Comparison of ENCODE assay signal across 9 cellular contexts in genomic region chr19:16448872-16449271, GRCh38. TPM values are rescaled to one million over a fixed set of nuclear protein-coding genes. Genes with fewer than 3 reads are reported as not detected.
DNase-seq lines count a peak whose midpoint lies in the region; ATAC-seq, FAIRE-seq and TF ChIP-seq lines count a peak whose summit lies in the region.
"Not testable (repeated sequence)": the region's sequence is repeated elsewhere in the genome, so short reads cannot be mapped to it uniquely, and the experiment has no call there.
"Had no signal": no experiment of that assay in that cellular context is flagged by ENCODE, and none has a peak within 500 bp of the region (broad histone marks: within the 10 kb centered on the region; RNA-seq: fewer than 3 reads in every experiment).

No MANE protein-coding gene starts in this region.

- not testable (repeated sequence) for TF ChIP-seq RAD21 in GM12878 (IDR thresholded peaks at IDR 0.05; ENCODE audit: insufficient read depth, low read depth, low read length)

- not testable (repeated sequence) for H3K18ac ChIP-seq in trophoblast cell (ENCODE audit: low read length)

- peak overlapping the region; percentile 6 for H3K27ac ChIP-seq in CD8-positive, alpha-beta memory T cell (ENCODE audit: low read depth, low read length)
- H3K27ac ChIP-seq in OCI-LY7 (ENCODE audit: low read depth, low read length, poor library complexity, severe bottlenecking) (peak overlapping the region; percentile 96), GM12878 (ENCODE audit: control insufficient read depth, insufficient read depth) (peak overlapping the region; percentile 99), vagina (peak overlapping the region; percentile 67)
- H3K27ac ChIP-seq in trophoblast cell (ENCODE audit: low read depth, low read length), result not testable (repeated sequence)

- SMC1A ChIA-PET in GM12878 (lab: Charles Lee; ENCODE audit: uncharacterized antibody, unreplicated experiment), result interaction anchor here (0.8 to 1.8 kb wide), 5 partner anchors 13 to 307 kb away, joined by 3 to 8 read pairs (median 5); no protein-coding TSS in a partner anchor

- not testable (repeated sequence) for H3K27me3 ChIP-seq in CD8-positive, alpha-beta memory T cell (ENCODE audit: insufficient read depth, low read length, poor library complexity, severe bottlenecking); GM12878 (replicated peaks in 1 of 2; ENCODE audit: control insufficient read depth in 2 of 2, insufficient read depth in 2 of 2, low read length in 1 of 2); trophoblast cell (ENCODE audit: insufficient read depth, low read length); vagina

- not testable (repeated sequence) for TF ChIP-seq EP300 in GM12878 (IDR thresholded peaks at IDR 0.05; ENCODE audit: borderline replicate concordance in 1 of 2, control insufficient read depth in 1 of 2, low read depth in 2 of 2, low read length in 2 of 2)

- BruUV-seq in OCI-LY7 (replicated peaks; lab: Mats Ljungman, UMichigan), result not testable (repeated sequence)
- BruUV-seq in GM12878 (replicated peaks; lab: Mats Ljungman, UMichigan), result TSS peak; percentile 48

- peak overlapping the region; percentile 39 for H3K9ac ChIP-seq in GM12878 (ENCODE audit: control insufficient read depth, insufficient read depth, low read length)
- H3K9ac ChIP-seq in trophoblast cell (ENCODE audit: low read length), result not testable (repeated sequence)

- H3K4me3 ChIP-seq in CD8-positive, alpha-beta memory T cell (ENCODE audit: low read length); trophoblast cell (ENCODE audit: low read depth, low read length); vagina: not testable (repeated sequence)
- peak overlapping the region; percentile 20 for H3K4me3 ChIP-seq in OCI-LY7 (ENCODE audit: low read depth, low read length, poor library complexity, severe bottlenecking)
- peak overlapping the region; percentile 18; the same call in 1 of the 2 replicates for H3K4me3 ChIP-seq in GM12878

- RAD21 ChIA-PET in GM12878 (lab: Charles Lee; ENCODE audit: unreplicated experiment), result interaction anchor here (2.2 kb wide), 1 partner anchor 22 kb away, joined by 4 read pairs; no protein-coding TSS in a partner anchor

- intact Hi-C loops in OCI-LY7 (cut with micrococcal nuclease; ENCODE audit: unreplicated experiment), result loop anchor here (5.0 to 10.0 kb wide), 3 partner anchors 302 to 626 kb away; partner anchors contain the start of genes HAUS8, MYO9B and TPM4
- intact Hi-C loops in activated CD4-positive, alpha-beta T cell treated with anti-CD3 and anti-CD28 coated beads, Interleukin-2, amount 10 ng/mL, durations not matched to agents 24 days and 14 days (cut with micrococcal nuclease); activated T-helper 1 cell treated with anti-CD3 and anti-CD28 coated beads, Interleukin-12 subunit alpha, Interleukin-12 subunit beta, Interleukin-2, Interleukin-4 antibody, amounts not matched to agents 30 ng/mL and 10 ng/mL and 1 ng/mL, durations not matched to agents 14 hours and 24 hours and 36 hours (cut with micrococcal nuclease); vagina (cut with DNase I): not testable (repeated sequence)
- intact Hi-C loops in GM12878 (cut with micrococcal nuclease; ENCODE audit: unreplicated experiment), result loop anchor here (5.0 to 10.0 kb wide), 3 partner anchors 96 to 372 kb away; partner anchors contain the start of genes CHERP, RAB8A and TPM4

- H3K4me2 ChIP-seq in OCI-LY7 (ENCODE audit: low read length) (peak overlapping the region; percentile 48), GM12878 (ENCODE audit: control insufficient read depth, insufficient read depth) (peak overlapping the region; percentile 65)
- not testable (repeated sequence) for H3K4me2 ChIP-seq in trophoblast cell (ENCODE audit: low read length)

- not testable (repeated sequence) for TF ChIP-seq CTCF in OCI-LY7 (conservative IDR thresholded peaks at IDR 0.05; ENCODE audit: low read length); GM12878 (IDR thresholded peaks at IDR 0.05 in 2 of 3, conservative IDR thresholded peaks at IDR 0.05 in 1 of 3; ENCODE audit: control insufficient read depth in 2 of 3, extremely low read depth in 1 of 3, insufficient read depth in 1 of 3, low read depth in 3 of 3, low read length in 3 of 3); vagina (IDR thresholded peaks at IDR 0.05)

- H4K20me1 ChIP-seq in OCI-LY7 (ENCODE audit: insufficient read depth, low read length); GM12878 (ENCODE audit: control insufficient read depth, insufficient read depth): not testable (repeated sequence)

- 46% methylated on average over 3 of the region's 3 CpGs for WGBS in GM12878 (ENCODE audit: insufficient coverage, insufficient replicate concordance, low lambda C conversion rate, missing lambda C conversion rate)
- WGBS in trophoblast cell (ENCODE audit: extremely low coverage, insufficient coverage, insufficient read length), result no CpG with 5 or more reads among the region's 3 CpGs

- peaks cover 56 to 70% (median 67%) of the 10 kb centered on the region in 3 donors for H3K4me1 Mint-ChIP-seq in CD8-positive, alpha-beta memory T cell
- H3K4me1 Mint-ChIP-seq in activated CD4-positive, alpha-beta T cell treated with anti-CD3 and anti-CD28 coated beads, Interleukin-2, amount 10 ng/mL, durations not matched to agents 24 days and 14 days, result peaks cover 37% of the 10 kb centered on the region
- H3K4me1 Mint-ChIP-seq in activated T-helper 1 cell treated with anti-CD3 and anti-CD28 coated beads, Interleukin-12 subunit alpha, Interleukin-12 subunit beta, Interleukin-2, Interleukin-4 antibody, amounts not matched to agents 30 ng/mL and 10 ng/mL and 1 ng/mL, durations not matched to agents 14 hours and 24 hours and 36 hours (ENCODE audit: low read depth), result peaks cover 40% of the 10 kb centered on the region
- H3K4me1 Mint-ChIP-seq in immature natural killer cell, result peaks cover 75 to 81% of the 10 kb centered on the region in 2 donors

- in situ Hi-C loops in GM12878 (cut with MboI), result not testable (repeated sequence)

- not testable (repeated sequence) for H2AFZ ChIP-seq in OCI-LY7 (ENCODE audit: low read length); GM12878 (ENCODE audit: control insufficient read depth, low read depth, low read length); trophoblast cell (ENCODE audit: insufficient read depth, low read length, poor library complexity)

- FAIRE-seq in GM12878 (lab: Jason Lieb, UNC), result not testable (repeated sequence)

- H3K14ac ChIP-seq in trophoblast cell (ENCODE audit: low read length), result not testable (repeated sequence)

- peaks cover 4 to 17% (median 5%) of the 10 kb centered on the region in 3 donors for H3K36me3 Mint-ChIP-seq in CD8-positive, alpha-beta memory T cell
- peaks cover 15% of the 10 kb centered on the region for H3K36me3 Mint-ChIP-seq in activated CD4-positive, alpha-beta T cell treated with anti-CD3 and anti-CD28 coated beads, Interleukin-2, amount 10 ng/mL, durations not matched to agents 24 days and 14 days (ENCODE audit: low read depth)
- H3K36me3 Mint-ChIP-seq in activated T-helper 1 cell treated with anti-CD3 and anti-CD28 coated beads, Interleukin-12 subunit alpha, Interleukin-12 subunit beta, Interleukin-2, Interleukin-4 antibody, amounts not matched to agents 30 ng/mL and 10 ng/mL and 1 ng/mL, durations not matched to agents 14 hours and 24 hours and 36 hours (ENCODE audit: low read depth), result peaks cover 12% of the 10 kb centered on the region
- not testable (repeated sequence) for H3K36me3 Mint-ChIP-seq in immature natural killer cell

- H3K79me2 ChIP-seq in OCI-LY7 (ENCODE audit: insufficient read depth, low read depth, low read length) (peaks cover 85% of the 10 kb centered on the region), GM12878 (ENCODE audit: control insufficient read depth, insufficient read depth, low read length) (peaks cover 73% of the 10 kb centered on the region)
- H3K79me2 ChIP-seq in trophoblast cell (ENCODE audit: control insufficient read depth, insufficient read depth, low read length, poor library complexity), result not testable (repeated sequence)

- H3K4me1 ChIP-seq in CD8-positive, alpha-beta memory T cell (ENCODE audit: insufficient read depth, low read length), result peaks cover 47% of the 10 kb centered on the region
- peaks cover 84% of the 10 kb centered on the region for H3K4me1 ChIP-seq in OCI-LY7 (ENCODE audit: insufficient read depth, low read length, poor library complexity, severe bottlenecking)
- peaks cover 72% of the 10 kb centered on the region for H3K4me1 ChIP-seq in GM12878 (ENCODE audit: control insufficient read depth, insufficient read depth, low read length)
- H3K4me1 ChIP-seq in trophoblast cell (ENCODE audit: control insufficient read depth in 1 of 2, insufficient read depth in 2 of 2, low read length in 2 of 2), result peaks cover 26 to 30% of the 10 kb centered on the region in 2 experiments
- H3K4me1 ChIP-seq in vagina, result peaks cover 63% of the 10 kb centered on the region

- POLR2A ChIA-PET in CD8-positive, alpha-beta memory T cell (lab: Charles Lee), result interaction anchor here (0.8 to 1.0 kb wide), 3 partner anchors 47 to 193 kb away, joined by 3 to 5 read pairs (median 3); partner anchors contain the start of genes C19orf44, CALR3 and KLF2
- POLR2A ChIA-PET in OCI-LY7 (lab: Charles Lee), result not testable (repeated sequence)
- POLR2A ChIA-PET in GM12878 (lab: Charles Lee), result interaction anchor here (1.1 to 2.4 kb wide), 4 partner anchors 9 to 138 kb away, joined by 3 to 8 read pairs (median 4); no protein-coding TSS in a partner anchor

- H3K27me3 Mint-ChIP-seq in CD8-positive, alpha-beta memory T cell; activated CD4-positive, alpha-beta T cell treated with anti-CD3 and anti-CD28 coated beads, Interleukin-2, amount 10 ng/mL, durations not matched to agents 24 days and 14 days; activated T-helper 1 cell treated with anti-CD3 and anti-CD28 coated beads, Interleukin-12 subunit alpha, Interleukin-12 subunit beta, Interleukin-2, Interleukin-4 antibody, amounts not matched to agents 30 ng/mL and 10 ng/mL and 1 ng/mL, durations not matched to agents 14 hours and 24 hours and 36 hours (ENCODE audit: insufficient read depth): not testable (repeated sequence)
- peaks cover 10 to 12% (median 12%) of the 10 kb centered on the region in 3 donors for H3K27me3 Mint-ChIP-seq in immature natural killer cell (ENCODE audit: low read depth in 3 of 3)

- H3K27ac Mint-ChIP-seq in CD8-positive, alpha-beta memory T cell, result peak overlapping the region; percentile 58 to 93 (median 84)
- peak overlapping the region; percentile 84 for H3K27ac Mint-ChIP-seq in activated CD4-positive, alpha-beta T cell treated with anti-CD3 and anti-CD28 coated beads, Interleukin-2, amount 10 ng/mL, durations not matched to agents 24 days and 14 days
- peak overlapping the region; percentile 84 for H3K27ac Mint-ChIP-seq in activated T-helper 1 cell treated with anti-CD3 and anti-CD28 coated beads, Interleukin-12 subunit alpha, Interleukin-12 subunit beta, Interleukin-2, Interleukin-4 antibody, amounts not matched to agents 30 ng/mL and 10 ng/mL and 1 ng/mL, durations not matched to agents 14 hours and 24 hours and 36 hours
- H3K27ac Mint-ChIP-seq in immature natural killer cell, result peak overlapping the region; percentile 97 to 100 (median 100)

- not testable (repeated sequence) for H4K12ac ChIP-seq in trophoblast cell (ENCODE audit: low read depth, low read length)

- not testable (repeated sequence) for H2BK5ac ChIP-seq in trophoblast cell (ENCODE audit: low read depth, low read length, poor library complexity)

- DNase-seq in CD8-positive, alpha-beta memory T cell; OCI-LY7 (ENCODE audit: low spot score); activated CD4-positive, alpha-beta T cell treated with anti-CD3 and anti-CD28 coated beads, Interleukin-2, amount 10 ng/mL, durations not matched to agents 24 days and 14 days; activated T-helper 1 cell treated with anti-CD3 and anti-CD28 coated beads, Interleukin-12 subunit alpha, Interleukin-12 subunit beta, Interleukin-2, Interleukin-4 antibody, amounts not matched to agents 30 ng/mL and 10 ng/mL and 1 ng/mL, durations not matched to agents 14 hours and 24 hours and 36 hours (ENCODE audit: low spot score); GM12878 (ENCODE audit: low read depth, low spot score); immature natural killer cell; trophoblast cell; vagina (ENCODE audit: extremely low spot score in 2 of 2): not testable (repeated sequence)

- H3K9me3 ChIP-seq in CD8-positive, alpha-beta memory T cell (ENCODE audit: low read length); GM12878 (replicated peaks; ENCODE audit: control insufficient read depth, insufficient read depth, low read length); trophoblast cell (ENCODE audit: insufficient read depth, low read depth, low read length); vagina: not testable (repeated sequence)
- peaks cover 11% of the 10 kb centered on the region; the same call in 1 of the 2 replicates for H3K9me3 ChIP-seq in OCI-LY7 (ENCODE audit: low read length)

- CTCF ChIA-PET in CD8-positive, alpha-beta memory T cell (lab: Charles Lee); OCI-LY7 (lab: Charles Lee; ENCODE audit: unreplicated experiment): not testable (repeated sequence)
- CTCF ChIA-PET in GM12878 (lab: Yijun Ruan, JAX), result interaction anchor here (0.6 to 1.3 kb wide), 3 partner anchors 20 to 175 kb away, joined by 3 read pairs; no protein-coding TSS in a partner anchor

- peak overlapping the region; percentile 35 for H3K4ac ChIP-seq in trophoblast cell (ENCODE audit: low read depth, low read length)

- not testable (repeated sequence) for H2AK5ac ChIP-seq in trophoblast cell (ENCODE audit: low read length)

- H3K9me3 Mint-ChIP-seq in CD8-positive, alpha-beta memory T cell; activated CD4-positive, alpha-beta T cell treated with anti-CD3 and anti-CD28 coated beads, Interleukin-2, amount 10 ng/mL, durations not matched to agents 24 days and 14 days; activated T-helper 1 cell treated with anti-CD3 and anti-CD28 coated beads, Interleukin-12 subunit alpha, Interleukin-12 subunit beta, Interleukin-2, Interleukin-4 antibody, amounts not matched to agents 30 ng/mL and 10 ng/mL and 1 ng/mL, durations not matched to agents 14 hours and 24 hours and 36 hours; immature natural killer cell: not testable (repeated sequence)

- H3K9me2 ChIP-seq in OCI-LY7 (ENCODE audit: insufficient read depth, low read length), result not testable (repeated sequence)

- not testable (repeated sequence) for H4K91ac ChIP-seq in trophoblast cell (ENCODE audit: low read depth, low read length)

- H3K36me3 ChIP-seq in CD8-positive, alpha-beta memory T cell (ENCODE audit: insufficient read depth, low read length); GM12878 (ENCODE audit: control insufficient read depth in 2 of 2, insufficient read depth in 2 of 2, low read length in 1 of 2); trophoblast cell (ENCODE audit: control insufficient read depth in 1 of 2, insufficient read depth in 2 of 2, low read length in 2 of 2); vagina: not testable (repeated sequence)
- peaks cover 28% of the 10 kb centered on the region; the same call in 1 of the 2 replicates for H3K36me3 ChIP-seq in OCI-LY7 (ENCODE audit: insufficient read depth, low read length)

- not testable (repeated sequence) for TF ChIP-seq POLR2A in GM12878 (IDR thresholded peaks at IDR 0.05; ENCODE audit: low read depth, low read length); vagina (IDR thresholded peaks at IDR 0.05)

- ATAC-seq in GM12878, result not testable (repeated sequence)

- H4K8ac ChIP-seq in trophoblast cell (ENCODE audit: low read depth, low read length), result not testable (repeated sequence)

- peak overlapping the region; percentile 3 to 73 (median 51) for H3K4me3 Mint-ChIP-seq in CD8-positive, alpha-beta memory T cell
- peak overlapping the region; percentile 28 for H3K4me3 Mint-ChIP-seq in activated CD4-positive, alpha-beta T cell treated with anti-CD3 and anti-CD28 coated beads, Interleukin-2, amount 10 ng/mL, durations not matched to agents 24 days and 14 days
- H3K4me3 Mint-ChIP-seq in activated T-helper 1 cell treated with anti-CD3 and anti-CD28 coated beads, Interleukin-12 subunit alpha, Interleukin-12 subunit beta, Interleukin-2, Interleukin-4 antibody, amounts not matched to agents 30 ng/mL and 10 ng/mL and 1 ng/mL, durations not matched to agents 14 hours and 24 hours and 36 hours, result not testable (repeated sequence)
- peak overlapping the region; percentile 64 to 84 (median 73) for H3K4me3 Mint-ChIP-seq in immature natural killer cell

- not testable (repeated sequence) for H2BK12ac ChIP-seq in trophoblast cell (ENCODE audit: low read length)

- not testable (repeated sequence) for H3K79me1 ChIP-seq in trophoblast cell (ENCODE audit: low read length)

- not testable (repeated sequence) for H2BK120ac ChIP-seq in trophoblast cell (ENCODE audit: insufficient read depth, low read length, poor library complexity)

- not testable (repeated sequence) for H3K23ac ChIP-seq in trophoblast cell (ENCODE audit: low read length)

RNA-seq across cellular contexts. Expression of gene EPS15L1, which starts 22.9 kb away (rescaled TPM):
- 10 to 100 TPM; 31.7 to 34.7 TPM for total RNA-seq in CD8-positive, alpha-beta memory T cell
- 12.1 TPM for polyA plus RNA-seq in CD8-positive, alpha-beta memory T cell
- 22.4 and 28.1 TPM in 2 replicates for total RNA-seq in OCI-LY7 (2014; rRNA removed; shearing (Covaris generic))
- total RNA-seq in OCI-LY7 (2022) (67.0 and 67.1 TPM in 2 replicates), GM12878 (2014; rRNA removed) (11.3 and 11.4 TPM in 2 replicates), GM12878 (2014; rRNA removed; fragmentation: Illumina TruSeq; extraction: Trizol) (15.9 and 16.7 TPM in 2 replicates), GM12878 (2021) (43.5 and 50.4 TPM in 2 replicates), vagina (34.6 TPM)
- total RNA-seq in activated CD4-positive, alpha-beta T cell treated with anti-CD3 and anti-CD28 coated beads, Interleukin-2, amount 10 ng/mL, durations not matched to agents 24 days and 14 days, result 36.5 and 36.6 TPM in 2 replicates
- 39.6 and 41.4 TPM in 2 replicates for total RNA-seq in activated T-helper 1 cell treated with anti-CD3 and anti-CD28 coated beads, Interleukin-12 subunit alpha, Interleukin-12 subunit beta, Interleukin-2, Interleukin-4 antibody, amounts not matched to agents 30 ng/mL and 10 ng/mL and 1 ng/mL, durations not matched to agents 14 hours and 24 hours and 36 hours
- total RNA-seq in GM12878 (2013; cell fraction: nucleolus; rRNA removed), result 105 and 117 TPM in 2 replicates
- 14.0 TPM for polyA plus RNA-seq in GM12878 (2011; ENCODE audit: low read depth)
- polyA plus RNA-seq in GM12878 (2011; rRNA removed) (7.2 and 19.1 TPM in 2 replicates), GM12878 (2014; fragmentation: Illumina TruSeq; extraction: Trizol) (20.4 and 24.1 TPM in 2 replicates), GM12878 (2014; fragmentation: Nextera tagmentation; extraction: Ambion mirVana) (1 to 10 TPM; 5.9 to 7.6 TPM), GM12878 (2014; rRNA removed) (20.4 and 25.3 TPM in 2 replicates), GM12878 (2016; fragmentation: Nextera tagmentation; extraction: Ambion mirVana) (10 to 100 TPM; 41.3 to 43.3 TPM), immature natural killer cell (10 to 100 TPM; 14.5 to 28.8 (median 16.4) TPM)
- 15.6 and 16.9 TPM in 2 replicates for polyA plus RNA-seq in GM12878 (2011; cell fraction: cytosol; rRNA removed)
- 32.3 and 38.7 TPM in 2 replicates for polyA plus RNA-seq in GM12878 (2011; cell fraction: nucleus; rRNA removed)
- 34.0 and 35.2 TPM in 2 replicates for polyA plus RNA-seq in GM12878 (2012)
- polyA minus RNA-seq in GM12878 (2011; rRNA and poly(A)+ RNA removed), result 21.1 and 23.7 TPM in 2 replicates
- polyA minus RNA-seq in GM12878 (2011; cell fraction: cytosol; rRNA and poly(A)+ RNA removed), result 10.7 and 12.6 TPM in 2 replicates
- 20.1 and 45.2 TPM in 2 replicates for polyA minus RNA-seq in GM12878 (2011; cell fraction: nucleus; rRNA and poly(A)+ RNA removed)
- polyA plus RNA-seq in trophoblast cell (2013), result 18.1 and 19.9 TPM in 2 replicates

RNA-seq across cellular contexts. Expression of gene CALR3, which starts 47.1 kb away (rescaled TPM):
- total RNA-seq in CD8-positive, alpha-beta memory T cell, result not detected
- not detected for polyA plus RNA-seq in CD8-positive, alpha-beta memory T cell
- total RNA-seq in OCI-LY7 (2014; rRNA removed; shearing (Covaris generic)), result not detected in 2 replicates
- total RNA-seq in OCI-LY7 (2022) (not detected in 2 replicates), GM12878 (2014; rRNA removed) (0.11 TPM in 2 replicates), GM12878 (2014; rRNA removed; fragmentation: Illumina TruSeq; extraction: Trizol) (0.18 and 0.45 TPM in 2 replicates), GM12878 (2021) (0.19 TPM in 1 of 2 replicates, not detected in the other), vagina (not detected)
- not detected in 2 replicates for total RNA-seq in activated CD4-positive, alpha-beta T cell treated with anti-CD3 and anti-CD28 coated beads, Interleukin-2, amount 10 ng/mL, durations not matched to agents 24 days and 14 days
- total RNA-seq in activated T-helper 1 cell treated with anti-CD3 and anti-CD28 coated beads, Interleukin-12 subunit alpha, Interleukin-12 subunit beta, Interleukin-2, Interleukin-4 antibody, amounts not matched to agents 30 ng/mL and 10 ng/mL and 1 ng/mL, durations not matched to agents 14 hours and 24 hours and 36 hours, result not detected in 2 replicates
- not detected in 2 replicates for total RNA-seq in GM12878 (2013; cell fraction: nucleolus; rRNA removed)
- polyA plus RNA-seq in GM12878 (2011; ENCODE audit: low read depth), result not detected
- polyA plus RNA-seq in GM12878 (2011; rRNA removed) (0.05 TPM in 1 of 2 replicates, not detected in the other), GM12878 (2014; fragmentation: Illumina TruSeq; extraction: Trizol) (0.35 and 0.43 TPM in 2 replicates), GM12878 (2014; fragmentation: Nextera tagmentation; extraction: Ambion mirVana) (under 1 TPM; 0.10 to 0.13 TPM), GM12878 (2014; rRNA removed) (0.12 and 0.14 TPM in 2 replicates), GM12878 (2016; fragmentation: Nextera tagmentation; extraction: Ambion mirVana) (under 1 TPM in 1 of 2 experiments, not detected in 1; 0.31 TPM), immature natural killer cell (under 1 TPM in 1 of 3 donors, not detected in 2; 0.25 TPM)
- 0.06 TPM in 1 of 2 replicates, not detected in the other for polyA plus RNA-seq in GM12878 (2011; cell fraction: cytosol; rRNA removed)
- not detected in 2 replicates for polyA plus RNA-seq in GM12878 (2011; cell fraction: nucleus; rRNA removed)
- polyA plus RNA-seq in GM12878 (2012), result not detected in 2 replicates
- not detected in 2 replicates for polyA minus RNA-seq in GM12878 (2011; rRNA and poly(A)+ RNA removed)
- not detected in 2 replicates for polyA minus RNA-seq in GM12878 (2011; cell fraction: cytosol; rRNA and poly(A)+ RNA removed)
- not detected in 2 replicates for polyA minus RNA-seq in GM12878 (2011; cell fraction: nucleus; rRNA and poly(A)+ RNA removed)
- polyA plus RNA-seq in trophoblast cell (2013), result 0.12 and 0.25 TPM in 2 replicates
- total RNA-seq: PC-9 had no signal

RNA-seq across cellular contexts. Expression of gene C19orf44, which starts 47.3 kb away (rescaled TPM):
- total RNA-seq in CD8-positive, alpha-beta memory T cell, result 1 to 10 TPM; 5.1 to 5.4 TPM
- polyA plus RNA-seq in CD8-positive, alpha-beta memory T cell, result 1.3 TPM
- total RNA-seq in OCI-LY7 (2014; rRNA removed; shearing (Covaris generic)), result 5.2 and 6.8 TPM in 2 replicates
- total RNA-seq in OCI-LY7 (2022) (7.6 and 8.4 TPM in 2 replicates), GM12878 (2014; rRNA removed) (2.0 and 2.1 TPM in 2 replicates), GM12878 (2014; rRNA removed; fragmentation: Illumina TruSeq; extraction: Trizol) (2.7 and 3.3 TPM in 2 replicates), GM12878 (2021) (3.1 and 3.8 TPM in 2 replicates), vagina (7.4 TPM)
- 4.9 and 5.4 TPM in 2 replicates for total RNA-seq in activated CD4-positive, alpha-beta T cell treated with anti-CD3 and anti-CD28 coated beads, Interleukin-2, amount 10 ng/mL, durations not matched to agents 24 days and 14 days
- total RNA-seq in activated T-helper 1 cell treated with anti-CD3 and anti-CD28 coated beads, Interleukin-12 subunit alpha, Interleukin-12 subunit beta, Interleukin-2, Interleukin-4 antibody, amounts not matched to agents 30 ng/mL and 10 ng/mL and 1 ng/mL, durations not matched to agents 14 hours and 24 hours and 36 hours, result 4.4 and 5.6 TPM in 2 replicates
- total RNA-seq in GM12878 (2013; cell fraction: nucleolus; rRNA removed), result 21.6 and 25.8 TPM in 2 replicates
- 0.84 TPM for polyA plus RNA-seq in GM12878 (2011; ENCODE audit: low read depth)
- polyA plus RNA-seq in GM12878 (2011; rRNA removed) (2.5 and 3.0 TPM in 2 replicates), GM12878 (2014; fragmentation: Illumina TruSeq; extraction: Trizol) (3.6 and 5.2 TPM in 2 replicates), GM12878 (2014; fragmentation: Nextera tagmentation; extraction: Ambion mirVana) (under 1 TPM; 0.26 to 0.31 TPM), GM12878 (2014; rRNA removed) (4.1 and 5.4 TPM in 2 replicates), GM12878 (2016; fragmentation: Nextera tagmentation; extraction: Ambion mirVana) (1 to 10 TPM; 3.9 to 4.0 TPM), immature natural killer cell (1 to 10 TPM in 1 of 3 donors, under 1 TPM in 1, not detected in 1; 0.80 to 1.2 TPM)
- 3.5 and 3.7 TPM in 2 replicates for polyA plus RNA-seq in GM12878 (2011; cell fraction: cytosol; rRNA removed)
- 8.7 and 9.7 TPM in 2 replicates for polyA plus RNA-seq in GM12878 (2011; cell fraction: nucleus; rRNA removed)
- polyA plus RNA-seq in GM12878 (2012), result 3.8 and 4.0 TPM in 2 replicates
- polyA minus RNA-seq in GM12878 (2011; rRNA and poly(A)+ RNA removed), result 1.3 and 2.3 TPM in 2 replicates
- 2.5 and 3.3 TPM in 2 replicates for polyA minus RNA-seq in GM12878 (2011; cell fraction: cytosol; rRNA and poly(A)+ RNA removed)
- 2.7 and 3.9 TPM in 2 replicates for polyA minus RNA-seq in GM12878 (2011; cell fraction: nucleus; rRNA and poly(A)+ RNA removed)
- polyA plus RNA-seq in trophoblast cell (2013), result 2.6 and 2.7 TPM in 2 replicates
